Comparison of ENCODE assay signal across 16 cellular contexts in the genomic region with DNA sequence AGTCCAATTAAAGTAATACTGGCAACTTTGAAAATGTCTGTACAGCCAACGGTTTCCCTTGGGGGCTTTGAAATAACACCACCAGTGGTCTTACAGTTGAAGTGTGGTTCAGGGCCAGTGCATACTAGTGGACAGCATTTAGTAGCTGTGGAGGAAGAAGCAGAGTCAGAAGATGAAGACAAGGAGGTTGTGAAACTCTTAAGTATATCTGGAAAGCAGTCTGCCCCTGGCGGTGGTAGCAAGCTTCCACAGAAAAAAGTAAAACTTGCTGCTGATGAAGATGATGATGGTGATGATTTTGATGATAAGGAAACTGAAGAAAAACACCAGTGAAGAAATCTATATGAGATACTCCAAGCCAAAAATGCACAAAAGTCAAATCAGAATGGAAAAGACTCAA.
"Had no signal": no experiment of that assay in that cellular context is flagged by ENCODE, and none has a peak within 500 bp of the region (broad histone marks: within the 10 kb centered on the region; RNA-seq: fewer than 3 reads in every experiment).

No MANE protein-coding gene starts in this region.

- H3K4me3 ChIP-seq: gastrocnemius medialis, heart right ventricle, skin epidermis, transverse colon, vagina had no signal

- H3K36me3 ChIP-seq: gastrocnemius medialis, heart right ventricle, transverse colon, vagina had no signal

- H3K27me3 ChIP-seq: gastrocnemius medialis, vagina had no signal

- H3K4me1 ChIP-seq: gastrocnemius medialis, heart right ventricle, transverse colon, vagina had no signal

- ATAC-seq: gastrocnemius medialis, heart right ventricle, right cardiac atrium had no signal

- H3K9me3 ChIP-seq: gastrocnemius medialis, transverse colon, vagina had no signal

- H3K27ac ChIP-seq: gastrocnemius medialis, heart right ventricle, skin epidermis, transverse colon, vagina had no signal

- DNase-seq: activated CD4-positive, CD25-positive, alpha-beta regulatory T cell treated with anti-CD3 and anti-CD28 coated beads, Interleukin-2, amount 50 U/mL, for 72 hours; activated naive CD4-positive, alpha-beta T cell; activated naive CD8-positive, alpha-beta T cell treated with anti-CD3 and anti-CD28 coated beads, Interleukin-2, amount 10 ng/mL, durations not matched to agents 7 days and 5 days; effector memory CD4-positive, alpha-beta T cell; gastrocnemius medialis; heart right ventricle; nephron progenitor cell; occipital lobe; right cardiac atrium; stimulated activated CD4-positive, alpha-beta T cell treated with anti-CD3 and anti-CD28 coated beads, Interleukin-15, amount 100 ng/mL, for 24 hours; stimulated activated CD4-positive, alpha-beta T cell treated with anti-CD3 and anti-CD28 coated beads, Interleukin-4, amount 100 ng/mL, for 1 hour; stimulated activated naive CD4-positive, alpha-beta T cell treated with Interleukin-2 at 50 U/mL for 16 hours; substantia nigra; transverse colon had no signal
